ENCODE assay signal across 8 cellular contexts in genomic region chr1:24744911-24745710, GRCh38. TPM values are rescaled to one million over a fixed set of nuclear protein-coding genes. Genes with fewer than 3 reads are reported as not detected.
DNase-seq lines count a peak whose midpoint lies in the region; ATAC-seq and TF ChIP-seq lines count a peak whose summit lies in the region.

CLIC4 (plus strand) TSS chr1:24745447; CDS start chr1:24745554, 107 bp downstream.

- H3K4me3 ChIP-seq in epithelial cell of esophagus (ENCODE audit: low read length) (peak within 1 kb of the TSS; percentile 84), mucosa of descending colon (peak within 1 kb of the TSS; percentile 54)

- peak; percentile 52 for ATAC-seq in GM21447 (IDR thresholded peaks at IDR 0.05; ENCODE audit: unreplicated experiment)
- ATAC-seq in mucosa of descending colon: peak; percentile 92

- H3K36me3 ChIP-seq in mucosa of descending colon (ENCODE audit: low read depth): no peaks in the 10 kb centered on the region

- intact Hi-C loops in mucosa of descending colon (cut with DNase I, micrococcal nuclease): no loop called here

- TF ChIP-seq CTCF in epithelial cell of esophagus (IDR thresholded peaks at IDR 0.05; ENCODE audit: insufficient read depth, low read depth, low read length, missing control alignments) (peak; percentile 20), mucosa of descending colon (IDR thresholded peaks at IDR 0.05) (no peak)

- DNase-seq in D341Med (ENCODE audit: low spot score) (peak; percentile 95), HuH-7 (ENCODE audit: low spot score) (peak; percentile 88), OCI-M1 (lab: John Stamatoyannopoulos, UW) (peak; percentile 99), activated T-cell treated with anti-CD3 and anti-CD28 coated beads for 24 hours (ENCODE audit: low read depth) (peak; percentile 98), epithelial cell of esophagus (ENCODE audit: low read depth) (peak; percentile 100), mucosa of descending colon (peak; percentile 100)
- DNase-seq in stimulated activated CD8-positive, alpha-beta memory T cell treated with anti-CD3 and anti-CD28 coated beads, Interleukin-4, amount 100 ng/mL, for 24 hours (ENCODE audit: low read depth): peak; percentile 99

- no peaks in the 10 kb centered on the region for H3K9me3 ChIP-seq in mucosa of descending colon

- H3K4me1 ChIP-seq in mucosa of descending colon (ENCODE audit: low read depth): peaks cover 21% of the 10 kb centered on the region

RNA-seq across cellular contexts. Expression of gene CLIC4, which starts in this region (rescaled TPM):
- 100 to 1,000 TPM in 1 of 3 donors, 10 to 100 TPM in 2; 33.0 to 176 (median 52.4) TPM for total RNA-seq in mucosa of descending colon

Comparison
In these comparisons a context has a peak if more than half of its experiments do, and no peak if none do; other contexts are left out.
1. Peak in every context shown above with its lines: DNase-seq, ATAC-seq and H3K4me3 ChIP-seq.